In genomic region chr4:59535541-59535940, GRCh38 we compare ENCODE assay signal across 23 cellular contexts.
DNase-seq lines count a peak whose midpoint lies in the region; ATAC-seq, FAIRE-seq and TF ChIP-seq lines count a peak whose summit lies in the region.
"Had no signal": no experiment of that assay in that cellular context is flagged by ENCODE, and none has a peak within 500 bp of the region (broad histone marks: within the 10 kb centered on the region; RNA-seq: fewer than 3 reads in every experiment).

No MANE protein-coding gene starts in this region.

- RAD21 ChIA-PET in GM12878 (lab: Charles Lee; ENCODE audit: unreplicated experiment) = no interaction called here

- H3K27me3 ChIP-seq in GM12878 (replicated peaks in 1 of 2; ENCODE audit: control insufficient read depth in 2 of 2, insufficient read depth in 2 of 2, low read length in 1 of 2) (no peaks in the 10 kb centered on the region), testis (no peaks in the 10 kb centered on the region)
- H3K27me3 ChIP-seq: Peyer's patch had no signal

- FAIRE-seq in GM12878 (lab: Jason Lieb, UNC) = no peak
- FAIRE-seq: GM18507 had no signal

- H3K36me3 ChIP-seq in GM12878 (ENCODE audit: control insufficient read depth in 2 of 2, insufficient read depth in 2 of 2, low read length in 1 of 2) (no peaks in the 10 kb centered on the region), testis (ENCODE audit: low read depth, missing control alignments) (no peaks in the 10 kb centered on the region)
- H3K36me3 ChIP-seq: Peyer's patch had no signal

- no peak overlapping the region for H3K4me2 ChIP-seq in GM12878 (ENCODE audit: control insufficient read depth, insufficient read depth)

- POLR2A ChIA-PET in GM12878 (lab: Charles Lee) = no interaction called here

- BruUV-seq in GM12878 (replicated peaks; lab: Mats Ljungman, UMichigan) = no TSS peak

- no peak overlapping the region for H3K9ac ChIP-seq in GM12878 (ENCODE audit: control insufficient read depth, insufficient read depth, low read length)

- intact Hi-C loops in GM12878 (cut with micrococcal nuclease; ENCODE audit: unreplicated experiment) (no loop called here), testis (cut with DNase I; ENCODE audit: low total_unique reads) (no loop called here)

- SMC1A ChIA-PET in GM12878 (lab: Charles Lee; ENCODE audit: uncharacterized antibody, unreplicated experiment) = interaction anchor here (0.6 kb wide), 1 partner anchor 63 kb away, joined by 3 read pairs; no protein-coding TSS in a partner anchor

- H3K9me3 ChIP-seq in GM12878 (replicated peaks; ENCODE audit: control insufficient read depth, insufficient read depth, low read length) (no peaks in the 10 kb centered on the region), testis (no peaks in the 10 kb centered on the region)
- H3K9me3 ChIP-seq: Peyer's patch had no signal

- in situ Hi-C loops in GM12878 (cut with MboI) = no loop called here

- WGBS in GM12878 (ENCODE audit: insufficient coverage, insufficient replicate concordance, low lambda C conversion rate, missing lambda C conversion rate) = 0% methylated on average over 1 of the region's 1 CpG
- WGBS in testis, 2 donors = 58 to 64% methylated on average over 1 of the region's 1 CpG

- H3K4me3 ChIP-seq in GM12878 (no peak overlapping the region), testis (no peak overlapping the region)
- H3K4me3 ChIP-seq: Peyer's patch had no signal

- DNase-seq in GM12878 (ENCODE audit: low read depth, low spot score) (no peak), mucosa of gallbladder (ENCODE audit: low spot score) (no peak), testis (no peak), cerebellar cortex (ENCODE audit: low spot score) (no peak)
- DNase-seq in stimulated activated naive CD8-positive, alpha-beta T cell treated with anti-CD3 and anti-CD28 coated beads, Interleukin-15, Interleukin-2, amounts not matched to agents 100 U/mL and 50 U/mL, for 24 hours = no peak
- DNase-seq: 8988T, C1 segment of cervical spinal cord, DMS153, HCEC 1CT, Karpas-422, MM.1S, NCI-H1105 treated with DMSO at 0.1 percent for 48 hours, NCI-H187, NCI-H2171, NCI-H446 treated with DMSO at 0.1 percent for 48 hours, NCI-H774, Peyer's patch, Right ventricle myocardium superior had no signal

- CTCF ChIA-PET in GM12878 (lab: Yijun Ruan, JAX) = no interaction called here

- peak; percentile 45 for ATAC-seq in GM18520 (IDR thresholded peaks at IDR 0.05; ENCODE audit: unreplicated experiment)
- ATAC-seq in GM19463 (IDR thresholded peaks at IDR 0.05; ENCODE audit: unreplicated experiment) = peak; percentile 63
- peak; percentile 79 for ATAC-seq in HG03432 (IDR thresholded peaks at IDR 0.05; ENCODE audit: unreplicated experiment)
- ATAC-seq in GM12878 = peak; percentile 81
- ATAC-seq in stimulated activated naive CD8-positive, alpha-beta T cell treated with anti-CD3 and anti-CD28 coated beads, Interleukin-15, Interleukin-2, amounts not matched to agents 100 U/mL and 50 U/mL, for 24 hours = no peak
- ATAC-seq: SK-N-SH treated with all-trans-retinoic acid at 6 μM for 48 hours had no signal

- TF ChIP-seq POLR2A in GM12878 (IDR thresholded peaks at IDR 0.05; ENCODE audit: low read depth, low read length) (no peak), testis (IDR thresholded peaks at IDR 0.05) (no peak)

- no peaks in the 10 kb centered on the region for H4K20me1 ChIP-seq in GM12878 (ENCODE audit: control insufficient read depth, insufficient read depth)

- TF ChIP-seq RAD21 in GM12878 (IDR thresholded peaks at IDR 0.05; ENCODE audit: insufficient read depth, low read depth, low read length) = no peak

- H2AFZ ChIP-seq in GM12878 (ENCODE audit: control insufficient read depth, low read depth, low read length) = no peak overlapping the region

- H3K4me1 ChIP-seq in GM12878 (ENCODE audit: control insufficient read depth, insufficient read depth, low read length) (no peaks in the 10 kb centered on the region), testis (no peaks in the 10 kb centered on the region)
- H3K4me1 ChIP-seq: Peyer's patch had no signal

- no peak overlapping the region for H3K27ac ChIP-seq in GM12878 (ENCODE audit: control insufficient read depth, insufficient read depth)
- H3K27ac ChIP-seq in testis = no peak overlapping the region
- H3K27ac ChIP-seq: Peyer's patch had no signal

- H3K79me2 ChIP-seq in GM12878 (ENCODE audit: control insufficient read depth, insufficient read depth, low read length) = no peaks in the 10 kb centered on the region

- TF ChIP-seq EP300 in GM12878 (IDR thresholded peaks at IDR 0.05; ENCODE audit: borderline replicate concordance in 1 of 2, control insufficient read depth in 1 of 2, low read depth in 2 of 2, low read length in 2 of 2) = peak; percentile 32 to 38; a peak in 1 of 4 replicates

- TF ChIP-seq CTCF in GM12878 (IDR thresholded peaks at IDR 0.05 in 2 of 3, conservative IDR thresholded peaks at IDR 0.05 in 1 of 3; ENCODE audit: control insufficient read depth in 2 of 3, extremely low read depth in 1 of 3, insufficient read depth in 1 of 3, low read depth in 3 of 3, low read length in 3 of 3) = no peak
- no peak for TF ChIP-seq CTCF in testis (IDR thresholded peaks at IDR 0.05)

TF ChIP-seq in GM12878, 131 proteins besides CTCF, POLR2A, EP300 and RAD21:
- TF ChIP-seq EZH2 (IDR thresholded peaks at IDR 0.05; ENCODE audit: borderline replicate concordance, control insufficient read depth, low read depth, low read length) = no peak
- 0 out of 2 replicates have a peak, but pooled peaks have one; percentile 18 for TF ChIP-seq RUNX3 (IDR thresholded peaks at IDR 0.05; ENCODE audit: low read length)
